Comparison of ENCODE assay signal across 10 cellular contexts in the genomic region with DNA sequence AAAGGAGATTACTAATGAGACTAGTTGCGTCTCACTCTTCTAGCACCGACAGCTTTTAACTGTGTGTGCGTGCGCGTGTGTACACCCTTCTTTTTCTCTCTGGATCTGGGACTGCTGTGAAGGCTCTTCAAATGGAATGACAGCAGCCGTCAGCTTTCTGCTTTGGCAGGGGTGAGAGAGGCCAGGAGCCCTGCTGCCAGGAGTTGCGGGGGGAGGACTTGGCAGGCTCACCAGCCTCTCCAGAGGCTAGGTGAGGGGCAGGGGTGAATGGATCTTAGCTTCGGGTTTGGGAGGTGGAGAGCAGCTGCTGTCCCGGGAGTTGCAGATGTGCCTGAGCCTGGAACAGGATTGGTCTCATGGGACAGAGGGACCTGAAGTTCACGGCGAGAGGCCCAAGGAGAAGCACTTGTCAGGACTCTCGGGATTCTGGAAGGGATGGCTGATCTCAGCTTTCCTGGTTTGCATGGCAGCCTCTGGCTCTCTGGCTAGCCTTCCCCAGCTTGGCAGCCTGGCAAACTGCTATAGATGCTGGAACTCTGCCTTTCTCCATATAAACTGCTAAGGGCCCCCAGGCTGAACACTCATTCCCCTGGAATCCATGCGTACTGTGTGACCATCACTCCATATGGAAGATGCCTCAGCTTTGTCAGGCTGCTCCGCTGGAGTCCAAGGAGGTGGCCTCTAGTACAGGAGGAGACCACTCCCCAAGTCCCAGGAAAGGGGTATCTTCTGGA. TPM values are rescaled to one million over a fixed set of nuclear protein-coding genes. Genes with fewer than 3 reads are reported as not detected.
A peak's percentile ranks its signal among the peaks of the same experiment; 100 is the strongest.
DNase-seq lines count a peak whose midpoint lies in the region; ATAC-seq and TF ChIP-seq lines count a peak whose summit lies in the region.
"Had no signal": no experiment of that assay in that cellular context is flagged by ENCODE, and none has a peak within 500 bp of the region (broad histone marks: within the 10 kb centered on the region; RNA-seq: fewer than 3 reads in every experiment).

No MANE protein-coding gene starts in this region.

- TF ChIP-seq POLR2A in suprapubic skin (IDR thresholded peaks at IDR 0.05) = no peak

- TF ChIP-seq EP300 in suprapubic skin (IDR thresholded peaks at IDR 0.05) = no peak

- H3K4me1 ChIP-seq in ascending aorta (no peaks in the 10 kb centered on the region), left lung (peaks cover 3 to 39% of the 10 kb centered on the region in 2 donors), suprapubic skin (peaks cover 49% of the 10 kb centered on the region)

- H3K27ac Mint-ChIP-seq in activated CD8-positive, alpha-beta memory T cell treated with anti-CD3 and anti-CD28 coated beads, Interleukin-2, amount 10 ng/mL, durations not matched to agents 7 days and 5 days = peak overlapping the region; percentile 95

- H3K36me3 Mint-ChIP-seq in activated CD8-positive, alpha-beta memory T cell treated with anti-CD3 and anti-CD28 coated beads, Interleukin-2, amount 10 ng/mL, durations not matched to agents 7 days and 5 days = peaks cover 36% of the 10 kb centered on the region

- H3K4me3 ChIP-seq in ascending aorta (no peak overlapping the region), left lung (no peak overlapping the region), suprapubic skin (no peak overlapping the region)

- H3K27ac ChIP-seq in ascending aorta (peak overlapping the region; percentile 45 to 67), left lung (peak overlapping the region; percentile 22 to 71), suprapubic skin (peak overlapping the region; percentile 79)

- H3K9me3 ChIP-seq in ascending aorta (no peaks in the 10 kb centered on the region), left lung (no peaks in the 10 kb centered on the region), suprapubic skin (no peaks in the 10 kb centered on the region)

- no peak for DNase-seq in activated CD8-positive, alpha-beta memory T cell treated with anti-CD3 and anti-CD28 coated beads, Interleukin-2, amount 10 ng/mL, durations not matched to agents 7 days and 5 days
- no peak for DNase-seq in activated CD8-positive, alpha-beta memory T cell treated with anti-CD3 and anti-CD28 coated beads for 24 hours
- DNase-seq in ascending aorta (ENCODE audit: low spot score in 2 of 2) (no peak), left lung (peak in 1 of 2 donors; percentile 16), suprapubic skin (ENCODE audit: low spot score in 2 of 2) (no peak), NCI-H524 treated with DMSO at 0.1 percent for 48 hours (lab: John Stamatoyannopoulos, UW) (no peak)
- DNase-seq: activated gamma-delta T cell; stimulated activated CD4-positive, alpha-beta T cell treated with anti-CD3 and anti-CD28 coated beads, Interleukin-2, amount 100 ng/mL, for 24 hours had no signal

- TF ChIP-seq CTCF in ascending aorta (IDR thresholded peaks at IDR 0.05) (no peak), left lung (IDR thresholded peaks at IDR 0.05) (no peak), suprapubic skin (IDR thresholded peaks at IDR 0.05) (no peak)

- no peak overlapping the region for H3K4me3 Mint-ChIP-seq in activated CD8-positive, alpha-beta memory T cell treated with anti-CD3 and anti-CD28 coated beads, Interleukin-2, amount 10 ng/mL, durations not matched to agents 7 days and 5 days

- ATAC-seq in activated CD8-positive, alpha-beta memory T cell treated with anti-CD3 and anti-CD28 coated beads, Interleukin-2, amount 10 ng/mL, durations not matched to agents 7 days and 5 days = no peak
- no peak for ATAC-seq in left lung
- ATAC-seq in HG03108 (IDR thresholded peaks at IDR 0.05; ENCODE audit: unreplicated experiment) = no peak
- no peak for ATAC-seq in GM21786 (IDR thresholded peaks at IDR 0.05; ENCODE audit: unreplicated experiment)

- peaks cover 32 to 35% of the 10 kb centered on the region in 2 donors for H3K36me3 ChIP-seq in ascending aorta
- peaks cover 0 to 88% of the 10 kb centered on the region in 2 donors for H3K36me3 ChIP-seq in left lung
- H3K36me3 ChIP-seq in suprapubic skin = peaks cover 66% of the 10 kb centered on the region

- no peaks in the 10 kb centered on the region for H3K9me3 Mint-ChIP-seq in activated CD8-positive, alpha-beta memory T cell treated with anti-CD3 and anti-CD28 coated beads, Interleukin-2, amount 10 ng/mL, durations not matched to agents 7 days and 5 days (ENCODE audit: low read depth)

- no peaks in the 10 kb centered on the region for H3K27me3 Mint-ChIP-seq in activated CD8-positive, alpha-beta memory T cell treated with anti-CD3 and anti-CD28 coated beads, Interleukin-2, amount 10 ng/mL, durations not matched to agents 7 days and 5 days

- no peaks in the 10 kb centered on the region for H3K27me3 ChIP-seq in ascending aorta
- H3K27me3 ChIP-seq in left lung = no peaks in the 10 kb centered on the region
- H3K27me3 ChIP-seq in suprapubic skin = no peaks in the 10 kb centered on the region

- intact Hi-C loops in ascending aorta (cut with DNase I) = no loop called here
- intact Hi-C loops in left lung (cut with DNase I) = no loop called here

- CTCF ChIA-PET in activated CD8-positive, alpha-beta memory T cell treated with anti-CD3 and anti-CD28 coated beads, Interleukin-2, amount 10 ng/mL, durations not matched to agents 7 days and 5 days (lab: Charles Lee) = interaction anchor here (1.4 to 12.0 kb wide), 6 partner anchors 18 to 186 kb away, joined by 3 to 269 read pairs (median 20); a partner anchor contains a TSS

- WGBS in suprapubic skin = 55% methylated on average over 13 of the region's 14 CpGs

- peaks cover 59% of the 10 kb centered on the region for H3K4me1 Mint-ChIP-seq in activated CD8-positive, alpha-beta memory T cell treated with anti-CD3 and anti-CD28 coated beads, Interleukin-2, amount 10 ng/mL, durations not matched to agents 7 days and 5 days

RNA-seq across cellular contexts. Expression of a gene that starts 16.6 kb away (rescaled TPM):
- 10 to 100 TPM; 58.8 to 66.5 TPM for total RNA-seq in activated CD8-positive, alpha-beta memory T cell treated with anti-CD3 and anti-CD28 coated beads, Interleukin-2, amount 10 ng/mL, durations not matched to agents 7 days and 5 days
- total RNA-seq in ascending aorta = 69.1 TPM
- total RNA-seq in left lung = 10 to 100 TPM; 48.7 to 50.4 TPM
- 100 to 1,000 TPM in 3 of 4 donors, 10 to 100 TPM in 1; 52.3 to 137 (median 129) TPM for total RNA-seq in suprapubic skin

RNA-seq across cellular contexts. Expression of a gene that starts 19.2 kb away (rescaled TPM):
- total RNA-seq in activated CD8-positive, alpha-beta memory T cell treated with anti-CD3 and anti-CD28 coated beads, Interleukin-2, amount 10 ng/mL, durations not matched to agents 7 days and 5 days = under 1 TPM; 0.52 to 0.55 TPM
- total RNA-seq in ascending aorta (not detected), left lung (under 1 TPM; 0.21 to 0.61 TPM), suprapubic skin (1 to 10 TPM; 1.9 to 7.3 (median 5.8) TPM)
